24 cellular contexts compared by ENCODE assay signal in genomic region chr1:42482635-42483153, GRCh38. TPM values are rescaled to one million over a fixed set of nuclear protein-coding genes. Genes with fewer than 3 reads are reported as not detected.
"Had no signal": no experiment of that assay in that cellular context is flagged by ENCODE, and none has a peak within 500 bp of the region (broad histone marks: within the 10 kb centered on the region; RNA-seq: fewer than 3 reads in every experiment).

No MANE protein-coding gene starts in this region.

- H3K4me3 ChIP-seq: cardiac muscle cell, colonic mucosa, ovary, right lobe of liver, thyroid gland, upper lobe of left lung, vagina had no signal

- H3K27ac ChIP-seq: cardiac muscle cell, colonic mucosa, neutrophil, ovary, right lobe of liver, thyroid gland, upper lobe of left lung, vagina had no signal

- DNase-seq: activated B cell treated with CpG ODN at 0.5 μM for 24 hours; activated naive CD4-positive, alpha-beta T cell; activated T-cell treated with anti-CD3 and anti-CD28 coated beads for 4 hours; activated T-cell treated with anti-CD3 and anti-CD28 coated beads, Interleukin-2, amount 50 U/mL, for 72 hours; anterior cingulate cortex; cerebellar nuclear complex; colonic mucosa; effector CD8-positive, alpha-beta T cell; head of caudate nucleus; hippocampal formation; left cardiac atrium; left ventricle myocardium superior; nephron progenitor cell; ovary; right lobe of liver; stimulated activated CD4-positive, alpha-beta T cell treated with anti-CD3 and anti-CD28 coated beads, Interleukin-2, amount 100 ng/mL, for 48 hours; stimulated activated naive CD8-positive, alpha-beta T cell treated with anti-CD3 and anti-CD28 coated beads, Interleukin-15, amount 100 ng/mL, for 72 hours; substantia nigra; thyroid gland; upper lobe of left lung had no signal

- H3K4me1 ChIP-seq: colonic mucosa, right lobe of liver, thyroid gland, upper lobe of left lung, vagina had no signal

- ATAC-seq: activated naive CD4-positive, alpha-beta T cell treated with anti-CD3 and anti-CD28 coated beads, Interleukin-2, amount 50 U/mL, for 72 hours; activated T-cell treated with anti-CD3 and anti-CD28 coated beads, Interleukin-2, amount 50 U/mL, for 72 hours; left cardiac atrium; left ventricle myocardium superior; right lobe of liver; stimulated activated naive CD8-positive, alpha-beta T cell treated with anti-CD3 and anti-CD28 coated beads, Interleukin-15, amount 100 ng/mL, for 72 hours had no signal

- H3K27me3 ChIP-seq: cardiac muscle cell, colonic mucosa, neutrophil, ovary, right lobe of liver, thyroid gland, upper lobe of left lung, vagina had no signal

- H3K36me3 ChIP-seq: cardiac muscle cell, colonic mucosa, neutrophil, ovary, right lobe of liver had no signal

- H3K9me3 ChIP-seq: colonic mucosa, neutrophil, ovary, right lobe of liver, thyroid gland, upper lobe of left lung, vagina had no signal

RNA-seq across cellular contexts. Expression of gene ZMYND12, which starts 26.9 kb away (rescaled TPM):
- total RNA-seq: vagina had no signal
